In genomic region chr10:119029613-119030420, GRCh38 we compare ENCODE assay signal across 1 cellular context.
TF ChIP-seq lines count a peak whose summit lies in the region.

NANOS1 (plus strand) TSS chr10:119029714; CDS start chr10:119029802, 88 bp downstream.

TF ChIP-seq in GM23338, 12 proteins besides CTCF, POLR2A, EP300 and RAD21 (continued from another document):
- TF ChIP-seq ZNF462 (CRISPR knock-in tag; IDR thresholded peaks at IDR 0.05) (no peak), ZNF114 (CRISPR knock-in tag; IDR thresholded peaks at IDR 0.05) (no peak), NANOG (IDR thresholded peaks at IDR 0.05; ENCODE audit: borderline replicate concordance) (no peak)
TF ChIP-seq in GM23338: peak in this region for 0.
